ENCODE assay signal across 18 cellular contexts in the genomic region with DNA sequence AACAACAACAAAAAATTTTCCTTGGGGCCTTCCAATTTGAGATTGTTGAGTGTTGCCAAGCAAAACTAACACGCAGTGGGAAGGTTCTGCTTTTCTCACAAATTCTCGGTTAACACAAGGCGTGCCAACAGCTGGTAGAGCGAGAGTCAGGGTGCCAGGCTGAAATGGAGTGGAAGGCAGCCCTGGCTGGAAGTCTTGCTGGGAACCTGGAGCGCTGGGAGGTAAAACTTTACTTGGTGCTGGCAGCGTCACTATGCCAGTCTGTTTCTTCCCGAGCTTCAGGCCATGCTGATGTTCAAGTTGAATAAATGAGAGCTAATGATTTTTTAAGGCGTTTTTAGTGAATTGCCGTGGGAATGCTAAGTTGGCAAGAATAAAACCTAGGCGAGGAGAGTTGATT.
A peak's percentile ranks its signal among the peaks of the same experiment; 100 is the strongest.
DNase-seq lines count a peak whose midpoint lies in the region; ATAC-seq and TF ChIP-seq lines count a peak whose summit lies in the region.
"Had no signal": no experiment of that assay in that cellular context is flagged by ENCODE, and none has a peak within 500 bp of the region (broad histone marks: within the 10 kb centered on the region; RNA-seq: fewer than 3 reads in every experiment).

No MANE protein-coding gene starts in this region.

- H3K9ac ChIP-seq in mammary epithelial cell (ENCODE audit: insufficient read depth, low read length), result no peak overlapping the region
- H3K9ac ChIP-seq: BLaER1, KMS-11 had no signal

- H3K4me3 ChIP-seq in breast epithelium, result no peak overlapping the region
- H3K4me3 ChIP-seq in mammary epithelial cell (replicated peaks in 1 of 3; ENCODE audit: insufficient read depth in 1 of 3, low read depth in 2 of 3, low read length in 3 of 3), result no peak overlapping the region
- peak overlapping the region; percentile 1 for H3K4me3 ChIP-seq in thoracic aorta
- H3K4me3 ChIP-seq: BLaER1, PC-9 had no signal

- H3K4me1 Mint-ChIP-seq in nephron progenitor cell, result peaks cover 96% of the 10 kb centered on the region

- no peak overlapping the region for H3K4me2 ChIP-seq in mammary epithelial cell (ENCODE audit: insufficient read depth, low read depth, low read length)
- H3K4me2 ChIP-seq: BLaER1, KMS-11, PC-9 had no signal

- ATAC-seq in thoracic aorta (ENCODE audit: insufficient number of reproducible peaks, low FRiP score, low read depth), result no peak

- CTCF ChIA-PET in mammary epithelial cell (lab: Charles Lee; ENCODE audit: low non-redundant PET) (no interaction called here), RWPE1 (lab: Yijun Ruan, JAX) (interaction anchor here (0.6 kb wide), 1 partner anchor 17 kb away, joined by 4 read pairs; no protein-coding TSS in a partner anchor)

- in situ Hi-C loops in mammary epithelial cell (cut with MboI; ENCODE audit: low sequenced_read_pairs in 2 of 2), result no loop called here

- H3K9me3 Mint-ChIP-seq in nephron progenitor cell, result no peaks in the 10 kb centered on the region
- H3K9me3 Mint-ChIP-seq: H9 had no signal

- peak overlapping the region; percentile 99 for H3K27ac Mint-ChIP-seq in nephron progenitor cell
- H3K27ac Mint-ChIP-seq: CD4-positive, alpha-beta memory T cell had no signal

- no peak for TF ChIP-seq POLR2A in breast epithelium (IDR thresholded peaks at IDR 0.05)

- no peaks in the 10 kb centered on the region for H4K20me1 ChIP-seq in mammary epithelial cell (ENCODE audit: insufficient read depth, low read length)
- H4K20me1 ChIP-seq: BLaER1 had no signal

- no peaks in the 10 kb centered on the region for H3K27me3 Mint-ChIP-seq in nephron progenitor cell (ENCODE audit: low read depth, poor library complexity)
- H3K27me3 Mint-ChIP-seq: CD4-positive, alpha-beta memory T cell had no signal

- H3K4me1 ChIP-seq in breast epithelium (peaks cover 0 to 7% of the 10 kb centered on the region in 2 donors), mammary epithelial cell (ENCODE audit: insufficient read depth, low read length) (no peaks in the 10 kb centered on the region), thoracic aorta (ENCODE audit: control insufficient read depth in 1 of 2, low read depth in 2 of 2) (peaks cover 0 to 26% of the 10 kb centered on the region in 2 donors)
- H3K4me1 ChIP-seq: BLaER1 had no signal

- WGBS in mammary epithelial cell (ENCODE audit: low coverage, missing lambda C conversion rate), result 15% methylated on average over 9 of the region's 10 CpGs

- H2AFZ ChIP-seq in mammary epithelial cell (ENCODE audit: low read depth, low read length), result no peak overlapping the region
- H2AFZ ChIP-seq: PC-9 had no signal

- H3K4me3 Mint-ChIP-seq in nephron progenitor cell, result peak overlapping the region; percentile 54
- H3K4me3 Mint-ChIP-seq: CD4-positive, alpha-beta memory T cell had no signal

- H3K27me3 ChIP-seq in breast epithelium, result no peaks in the 10 kb centered on the region
- H3K27me3 ChIP-seq in mammary epithelial cell (ENCODE audit: insufficient read depth, low read length), result no peaks in the 10 kb centered on the region
- no peaks in the 10 kb centered on the region for H3K27me3 ChIP-seq in thoracic aorta (replicated peaks; ENCODE audit: insufficient read depth)
- H3K27me3 ChIP-seq: BLaER1 had no signal

- POLR2A ChIA-PET in RWPE1 (lab: Yijun Ruan, JAX; ENCODE audit: low non-redundant PET), result no interaction called here

- H3K36me3 ChIP-seq in breast epithelium (no peaks in the 10 kb centered on the region), mammary epithelial cell (ENCODE audit: insufficient read depth, low read length) (no peaks in the 10 kb centered on the region), thoracic aorta (no peaks in the 10 kb centered on the region)
- H3K36me3 ChIP-seq: BLaER1 had no signal

- peak overlapping the region; percentile 12 to 25 for H3K27ac ChIP-seq in breast epithelium
- H3K27ac ChIP-seq in mammary epithelial cell (ENCODE audit: insufficient read depth, low read depth, low read length), result no peak overlapping the region
- H3K27ac ChIP-seq in thoracic aorta, result peak overlapping the region; percentile 4 to 31
- no peak overlapping the region for H3K27ac ChIP-seq in RWPE1
- H3K27ac ChIP-seq: BLaER1, KMS-11, PC-9 had no signal

- no TSS peak for BruUV-seq in mammary epithelial cell (replicated peaks; lab: Mats Ljungman, UMichigan)

- dilution Hi-C loops in mammary epithelial cell (cut with HindIII; ENCODE audit: low sequenced_read_pairs), result no loop called here

- TF ChIP-seq CTCF in breast epithelium (IDR thresholded peaks at IDR 0.05) (no peak), mammary epithelial cell (conservative IDR thresholded peaks at IDR 0.05 in 1 of 2, IDR thresholded peaks at IDR 0.05 in 1 of 2; ENCODE audit: extremely low read depth in 1 of 2, insufficient read depth in 1 of 2, low read depth in 1 of 2, low read length in 2 of 2) (no peak), nephron progenitor cell (IDR thresholded peaks at IDR 0.05) (no peak), thoracic aorta (IDR thresholded peaks at IDR 0.05) (no peak), RWPE1 (conservative IDR thresholded peaks at IDR 0.05; ENCODE audit: low read depth) (no peak)

- DNase-seq in breast epithelium (ENCODE audit: low spot score in 2 of 2), result no peak
- no peak for DNase-seq in mammary epithelial cell
- peak; percentile 52 for DNase-seq in globus pallidus (ENCODE audit: low spot score)
- DNase-seq in nephron progenitor cell, result no peak
- DNase-seq in thoracic aorta (ENCODE audit: low spot score), result no peak
- no peak for DNase-seq in activated CD8-positive, alpha-beta memory T cell treated with anti-CD3 and anti-CD28 coated beads, Interleukin-2, amount 50 U/mL, for 4 hours
- no peak for DNase-seq in RWPE1 (ENCODE audit: low spot score)
- no peak for DNase-seq in stimulated activated CD4-positive, alpha-beta T cell treated with anti-CD3 and anti-CD28 coated beads, Interleukin-2, amount 100 ng/mL, for 48 hours
- DNase-seq: CD4-positive, alpha-beta memory T cell; DMS79 treated with DMSO at 0.1 percent for 48 hours; H9; NCI-H1436; NCI-H1930; NCI-H226; NCI-H524; PC-9 had no signal

- H3K9me3 ChIP-seq in breast epithelium (no peaks in the 10 kb centered on the region), mammary epithelial cell (replicated peaks; ENCODE audit: insufficient read depth, low read length) (peaks cover 6% of the 10 kb centered on the region), thoracic aorta (no peaks in the 10 kb centered on the region)
- H3K9me3 ChIP-seq: BLaER1 had no signal

- H3K79me2 ChIP-seq in mammary epithelial cell (ENCODE audit: insufficient read depth, low read length), result no peaks in the 10 kb centered on the region

- intact Hi-C loops in breast epithelium (cut with DNase I; ENCODE audit: low total_unique reads), result no loop called here
- intact Hi-C loops in mammary epithelial cell (cut with micrococcal nuclease), result no loop called here

- peaks cover 5% of the 10 kb centered on the region for H3K36me3 Mint-ChIP-seq in nephron progenitor cell (ENCODE audit: low read depth)

Comparison
In these comparisons a context has a peak if more than half of its experiments do, and no peak if none do; other contexts are left out.
1. H3K27ac ChIP-seq: peak in breast epithelium (2 of 2) and thoracic aorta (2 of 2); none in mammary epithelial cell (single experiment) and RWPE1 (single experiment).